In the genomic region with DNA sequence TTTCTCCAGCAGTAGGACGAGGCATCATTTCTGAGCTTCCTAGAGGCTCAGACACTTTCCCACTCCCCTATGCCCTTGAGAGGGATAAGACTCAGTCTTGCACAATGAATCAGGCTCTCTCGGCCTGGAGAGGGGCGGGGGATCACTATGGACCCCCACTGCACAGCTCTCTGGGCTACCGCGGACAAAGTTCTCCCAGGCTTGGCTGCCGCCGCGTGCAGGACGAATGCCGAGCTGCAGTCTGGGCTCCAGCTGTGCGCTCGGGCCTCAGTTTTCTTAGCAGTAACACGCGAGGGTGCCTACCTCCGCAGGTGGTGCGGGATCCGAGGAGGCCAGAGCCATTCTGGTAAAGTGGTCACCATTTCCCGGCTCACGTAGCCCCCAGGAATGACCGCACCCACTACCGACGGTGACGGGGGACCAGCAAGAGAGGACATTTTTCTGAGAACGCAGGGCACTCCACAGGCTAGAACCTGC, we compare ENCODE assay signal across 8 cellular contexts. TPM values are rescaled to one million over a fixed set of nuclear protein-coding genes. Genes with fewer than 3 reads are reported as not detected.
A peak's percentile ranks its signal among the peaks of the same experiment; 100 is the strongest.
DNase-seq lines count a peak whose midpoint lies in the region; ATAC-seq and TF ChIP-seq lines count a peak whose summit lies in the region.

No MANE protein-coding gene starts in this region.

- H3K9me3 ChIP-seq in OCI-LY3 (ENCODE audit: insufficient read depth, low read length), result no peaks in the 10 kb centered on the region
- no peaks in the 10 kb centered on the region for H3K9me3 ChIP-seq in esophagus (ENCODE audit: control insufficient read depth in 2 of 2, insufficient read depth in 1 of 2, low read depth in 1 of 2, low read length in 1 of 2)
- H3K9me3 ChIP-seq in neuronal stem cell (replicated peaks in 1 of 2; ENCODE audit: control insufficient read depth in 2 of 2, insufficient read depth in 1 of 2, low read depth in 1 of 2, low read length in 2 of 2), result no peaks in the 10 kb centered on the region

- DNase-seq in Calu3 (no peak), neuronal stem cell (ENCODE audit: low spot score) (peak; percentile 29), NCI-H1436 (lab: John Stamatoyannopoulos, UW) (no peak), DMS153 (lab: John Stamatoyannopoulos, UW) (no peak), HEK293T (ENCODE audit: extremely low spot score) (no peak)

- intact Hi-C loops in Calu3 (cut with micrococcal nuclease; ENCODE audit: unreplicated experiment), result no loop called here

- H3K4me3 ChIP-seq in OCI-LY3 (ENCODE audit: low read length) (peak overlapping the region; percentile 84), esophagus (ENCODE audit: low read depth in 1 of 2, low read length in 2 of 2) (peak overlapping the region; percentile 35 to 57), neuronal stem cell (ENCODE audit: low read length in 2 of 2) (peak overlapping the region; percentile 45 to 80)

- H2BK15ac ChIP-seq in neuronal stem cell (ENCODE audit: low read length), result no peak overlapping the region

- no peak overlapping the region for H2BK120ac ChIP-seq in neuronal stem cell (ENCODE audit: low read depth, low read length)

- H3K9ac ChIP-seq in OCI-LY3 (ENCODE audit: low read length) (peak overlapping the region; percentile 52), neuronal stem cell (ENCODE audit: low read depth, low read length, poor library complexity) (peak overlapping the region; percentile 66)

- peaks cover 47% of the 10 kb centered on the region for H3K27me3 Mint-ChIP-seq in Calu3 (ENCODE audit: unreplicated experiment)

- H3K18ac ChIP-seq in neuronal stem cell (ENCODE audit: low read length), result peak overlapping the region; percentile 21

- no peaks in the 10 kb centered on the region for H4K20me1 ChIP-seq in OCI-LY3 (ENCODE audit: insufficient read depth, low read length)

- no peak overlapping the region for H2AK5ac ChIP-seq in neuronal stem cell (ENCODE audit: low read depth, low read length)

- no peak overlapping the region for H3K14ac ChIP-seq in neuronal stem cell (ENCODE audit: low read length)

- H3K4ac ChIP-seq in neuronal stem cell (ENCODE audit: low read length), result no peak overlapping the region

- peaks cover 25% of the 10 kb centered on the region for H3K36me3 Mint-ChIP-seq in Calu3 (ENCODE audit: insufficient read depth, unreplicated experiment)

- peak overlapping the region; percentile 56 for H3K4me3 Mint-ChIP-seq in Calu3 (ENCODE audit: low read depth, unreplicated experiment)

- H3K27ac ChIP-seq in OCI-LY3 (ENCODE audit: low read length) (no peak overlapping the region), esophagus (ENCODE audit: low read depth in 2 of 2, low read length in 1 of 2) (peak overlapping the region in 1 of 2 donors; percentile 63), neuronal stem cell (replicated peaks; ENCODE audit: low read length) (no peak overlapping the region)

- H3K27ac Mint-ChIP-seq in Calu3 (ENCODE audit: unreplicated experiment), result no peak overlapping the region

- no peak overlapping the region for H4K8ac ChIP-seq in neuronal stem cell (ENCODE audit: low read depth, low read length)

- no peak for TF ChIP-seq CTCF in Calu3 (IDR thresholded peaks at IDR 0.05; ENCODE audit: unreplicated experiment)
- TF ChIP-seq CTCF in OCI-LY3 (IDR thresholded peaks at IDR 0.05; ENCODE audit: low read depth, low read length), result no peak

- BruUV-seq in Calu3 (replicated peaks; lab: Mats Ljungman, UMichigan), result no TSS peak

- peaks cover 26% of the 10 kb centered on the region for H3K4me1 Mint-ChIP-seq in Calu3 (ENCODE audit: low read depth, unreplicated experiment)

- 32 to 37% methylated on average over 24 of the region's 24 CpGs for WGBS in esophagus, 2 donors
- no CpG with 5 or more reads among the region's 24 CpGs for WGBS in neuronal stem cell (ENCODE audit: extremely low coverage in 2 of 2, insufficient read length in 2 of 2, insufficient replicate concordance in 1 of 2), 2 donors

- POLR2A ChIA-PET in HEK293T (lab: Yijun Ruan, JAX), result no interaction called here

- no peak overlapping the region for H2BK5ac ChIP-seq in neuronal stem cell (ENCODE audit: low read length)

- no peak overlapping the region for H3K23ac ChIP-seq in neuronal stem cell (ENCODE audit: low read depth, low read length, poor library complexity)

- H3K4me2 ChIP-seq in OCI-LY3 (ENCODE audit: low read length) (peak overlapping the region; percentile 76), neuronal stem cell (ENCODE audit: insufficient read depth, low read length, poor library complexity, severe bottlenecking) (peak overlapping the region; percentile 92)

- no peaks in the 10 kb centered on the region for H3K79me2 ChIP-seq in OCI-LY3 (ENCODE audit: low read length)

- H2AFZ ChIP-seq in OCI-LY3 (ENCODE audit: low read depth, low read length), result peak overlapping the region; percentile 93
- peak overlapping the region; percentile 95 for H2AFZ ChIP-seq in neuronal stem cell (ENCODE audit: low read length)

- CTCF ChIA-PET in Calu3 (lab: Charles Lee) (interaction anchor here (0.6 to 0.9 kb wide), 2 partner anchors 53 to 257 kb away, joined by 3 read pairs; partner anchors contain the start of gene SIGMAR1), HEK293T (lab: Yijun Ruan, JAX) (interaction anchor here (0.6 to 1.5 kb wide), 3 partner anchors 9 to 173 kb away, joined by 3 to 6 read pairs (median 3); no protein-coding TSS in a partner anchor)

- H3K27me3 ChIP-seq in OCI-LY3 (ENCODE audit: low read depth, low read length) (peaks cover 7% of the 10 kb centered on the region), esophagus (ENCODE audit: control insufficient read depth in 1 of 2, insufficient read depth in 2 of 2, low read length in 2 of 2) (no peaks in the 10 kb centered on the region), neuronal stem cell (ENCODE audit: control insufficient read depth in 3 of 3, insufficient read depth in 3 of 3, low read depth in 1 of 3, low read length in 3 of 3) (peaks cover 7 to 67% (median 55%) of the 10 kb centered on the region in 3 experiments)

- H2BK12ac ChIP-seq in neuronal stem cell (ENCODE audit: low read length), result no peak overlapping the region

- no peak for ATAC-seq in GM18511 (IDR thresholded peaks at IDR 0.05; ENCODE audit: unreplicated experiment)

- H3K36me3 ChIP-seq in OCI-LY3 (replicated peaks; ENCODE audit: low read depth, low read length) (no peaks in the 10 kb centered on the region), esophagus (ENCODE audit: control insufficient read depth in 2 of 2, insufficient read depth in 2 of 2, low read length in 1 of 2) (no peaks in the 10 kb centered on the region), neuronal stem cell (replicated peaks in 1 of 2; ENCODE audit: control insufficient read depth in 2 of 2, insufficient read depth in 2 of 2, low read length in 2 of 2) (no peaks in the 10 kb centered on the region)

- H3K4me1 ChIP-seq in OCI-LY3 (ENCODE audit: low read length), result peaks cover 19% of the 10 kb centered on the region
- H3K4me1 ChIP-seq in esophagus (ENCODE audit: control insufficient read depth in 2 of 2, insufficient read depth in 2 of 2, low read length in 1 of 2), result peaks cover 12 to 17% of the 10 kb centered on the region in 2 donors
- peaks cover 15 to 20% of the 10 kb centered on the region in 2 donors for H3K4me1 ChIP-seq in neuronal stem cell (ENCODE audit: control insufficient read depth in 2 of 2, insufficient read depth in 1 of 2, low read depth in 1 of 2, low read length in 2 of 2)

- H3K79me1 ChIP-seq in neuronal stem cell (ENCODE audit: low read depth, low read length), result no peaks in the 10 kb centered on the region

- H3K9me3 Mint-ChIP-seq in Calu3 (ENCODE audit: low read depth, unreplicated experiment), result no peaks in the 10 kb centered on the region

- no peak overlapping the region for H4K91ac ChIP-seq in neuronal stem cell (ENCODE audit: low read depth, low read length, poor library complexity)

TF ChIP-seq in HEK293T, 16 proteins besides CTCF, POLR2A, EP300 and RAD21:
- no peak for TF ChIP-seq CTBP1 (IDR thresholded peaks at IDR 0.05; ENCODE audit: borderline replicate concordance)
- no peak for TF ChIP-seq SUZ12 (IDR thresholded peaks at IDR 0.05)
- TF ChIP-seq L3MBTL2 (conservative IDR thresholded peaks at IDR 0.05), result no peak

RNA-seq across cellular contexts. Expression of gene MYORG, which starts 3.4 kb away (rescaled TPM):
- 11.5 and 12.5 TPM in 2 replicates for total RNA-seq in Calu3 (2022)
- polyA plus RNA-seq in esophagus, result 1 to 10 TPM; 2.5 to 3.6 TPM
- 0.06 TPM for polyA plus RNA-seq in neuronal stem cell (2013, experiment 1 of 2)
- 0.07 TPM for polyA plus RNA-seq in neuronal stem cell (2013, experiment 2 of 2)

RNA-seq across cellular contexts. Expression of gene NUDT2, which starts 50.7 kb away (rescaled TPM):
- 10.1 and 12.2 TPM in 2 replicates for total RNA-seq in Calu3 (2022)
- 10 to 100 TPM; 17.3 to 35.2 TPM for polyA plus RNA-seq in esophagus
- polyA plus RNA-seq in neuronal stem cell (2013, experiment 1 of 2), result 18.3 TPM
- 17.7 TPM for polyA plus RNA-seq in neuronal stem cell (2013, experiment 2 of 2)

RNA-seq across cellular contexts. Expression of gene KIF24, which starts 51.0 kb away (rescaled TPM):
- total RNA-seq in Calu3 (2022), result 4.1 and 4.2 TPM in 2 replicates
- polyA plus RNA-seq in esophagus, result 1 to 10 TPM in 1 of 2 donors, under 1 TPM in 1; 0.90 to 1.0 TPM
- polyA plus RNA-seq in neuronal stem cell (2013, experiment 1 of 2), result 3.1 TPM
- 3.2 TPM for polyA plus RNA-seq in neuronal stem cell (2013, experiment 2 of 2)
